ENCODE assay signal across 8 cellular contexts in the genomic region with DNA sequence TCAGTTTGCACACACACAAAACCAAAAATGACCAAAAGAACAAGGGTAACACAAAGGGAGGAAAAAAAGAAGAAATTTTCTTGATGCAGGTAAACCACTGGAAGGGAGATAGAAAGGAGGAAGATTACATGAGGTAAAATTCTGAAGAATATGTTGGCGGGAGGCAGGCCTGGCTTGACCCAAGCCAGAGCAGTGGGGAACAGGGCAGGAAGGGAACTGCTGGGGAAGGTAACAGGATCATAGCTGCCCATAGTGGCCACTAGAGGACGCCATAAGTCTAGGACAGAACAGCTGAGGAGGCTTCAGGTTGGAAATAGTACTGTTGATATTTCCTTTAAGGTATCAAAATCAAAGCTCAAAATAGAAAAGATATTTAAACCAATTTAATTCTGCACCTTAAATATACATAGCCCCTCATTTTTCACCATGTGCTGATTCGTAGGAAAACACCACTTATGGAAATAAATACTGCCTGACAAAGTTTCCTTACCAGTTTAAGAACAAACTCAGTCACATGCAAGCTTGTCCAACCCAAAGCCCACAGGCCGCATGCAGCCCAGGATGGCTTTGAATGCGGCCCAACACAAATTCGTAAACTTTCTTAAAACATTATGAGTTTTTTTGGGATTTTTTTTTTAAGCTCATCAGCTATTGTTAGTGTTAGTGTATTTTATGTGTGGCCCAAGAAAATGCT. TPM values are rescaled to one million over a fixed set of nuclear protein-coding genes. Genes with fewer than 3 reads are reported as not detected.
DNase-seq lines count a peak whose midpoint lies in the region; ATAC-seq and TF ChIP-seq lines count a peak whose summit lies in the region.

No MANE protein-coding gene starts in this region.

- H3K36me3 ChIP-seq in effector memory CD4-positive, alpha-beta T cell (ENCODE audit: control insufficient read depth, insufficient read depth, low read length): peaks cover 61% of the 10 kb centered on the region
- peaks cover 37 to 59% of the 10 kb centered on the region in 2 donors for H3K36me3 ChIP-seq in thyroid gland

- H3K27ac Mint-ChIP-seq in activated B cell treated with CpG ODN at 0.5 μM for 24 hours (no peak overlapping the region), mesothelial cell of epicardium (peak overlapping the region; percentile 55)

- no peaks in the 10 kb centered on the region for H3K27me3 ChIP-seq in effector memory CD4-positive, alpha-beta T cell (replicated peaks; ENCODE audit: control insufficient read depth, insufficient read depth, low read length, poor library complexity, severe bottlenecking)
- H3K27me3 ChIP-seq in thyroid gland: no peaks in the 10 kb centered on the region

- no peaks in the 10 kb centered on the region for H3K9me3 ChIP-seq in effector memory CD4-positive, alpha-beta T cell (ENCODE audit: control insufficient read depth, low read length)
- H3K9me3 ChIP-seq in thyroid gland: no peaks in the 10 kb centered on the region

- CTCF ChIA-PET in activated B cell treated with CpG ODN at 0.5 μM for 24 hours (lab: Charles Lee): interaction anchor here (0.7 to 2.5 kb wide), 34 partner anchors 9 to 1491 kb away, joined by 3 to 45 read pairs (median 4); partner anchors contain the start of gene GPT2

- TF ChIP-seq CTCF in GM13977 (IDR thresholded peaks at IDR 0.05; ENCODE audit: extremely low read depth, insufficient read depth, missing control alignments) (peak; percentile 96), activated B cell treated with CpG ODN at 0.5 μM for 24 hours (IDR thresholded peaks at IDR 0.05) (peak; percentile 37), mesothelial cell of epicardium (IDR thresholded peaks at IDR 0.05; ENCODE audit: unreplicated experiment) (peak; percentile 68), thyroid gland (IDR thresholded peaks at IDR 0.05) (peak; percentile 29 to 68 (median 48))

- no peaks in the 10 kb centered on the region for H3K27me3 Mint-ChIP-seq in activated B cell treated with CpG ODN at 0.5 μM for 24 hours
- no peaks in the 10 kb centered on the region for H3K27me3 Mint-ChIP-seq in mesothelial cell of epicardium (ENCODE audit: low read depth)

- H3K9me3 Mint-ChIP-seq in activated B cell treated with CpG ODN at 0.5 μM for 24 hours (no peaks in the 10 kb centered on the region), mesothelial cell of epicardium (no peaks in the 10 kb centered on the region)

- no peak overlapping the region for H3K27ac ChIP-seq in effector memory CD4-positive, alpha-beta T cell (ENCODE audit: insufficient read depth, low read length, poor library complexity, severe bottlenecking)
- no peak overlapping the region for H3K27ac ChIP-seq in thyroid gland

- H3K4me1 ChIP-seq in effector memory CD4-positive, alpha-beta T cell (ENCODE audit: control insufficient read depth, insufficient read depth, low read length, poor library complexity, severe bottlenecking): no peaks in the 10 kb centered on the region
- H3K4me1 ChIP-seq in thyroid gland: no peaks in the 10 kb centered on the region

- ATAC-seq in HG03103 (IDR thresholded peaks at IDR 0.05; ENCODE audit: low read depth, unreplicated experiment): peak; percentile 77
- peak; percentile 92 for ATAC-seq in activated B cell treated with CpG ODN at 0.5 μM for 24 hours (ENCODE audit: low read depth)

- H3K36me3 Mint-ChIP-seq in activated B cell treated with CpG ODN at 0.5 μM for 24 hours (ENCODE audit: low read depth): peaks cover 85% of the 10 kb centered on the region
- peaks cover 47% of the 10 kb centered on the region for H3K36me3 Mint-ChIP-seq in mesothelial cell of epicardium

- 76 to 77% methylated on average over 6 of the region's 6 CpGs for WGBS in thyroid gland, 2 donors

- POLR2A ChIA-PET in activated B cell treated with CpG ODN at 0.5 μM for 24 hours (lab: Charles Lee): interaction anchor here (0.9 to 1.6 kb wide), 3 partner anchors 158 to 239 kb away, joined by 3 to 6 read pairs (median 4); no protein-coding TSS in a partner anchor

- no peak overlapping the region for H3K4me3 Mint-ChIP-seq in activated B cell treated with CpG ODN at 0.5 μM for 24 hours
- H3K4me3 Mint-ChIP-seq in mesothelial cell of epicardium: no peak overlapping the region

- no peak for TF ChIP-seq POLR2A in thyroid gland (IDR thresholded peaks at IDR 0.05)

- intact Hi-C loops in activated B cell treated with CpG ODN at 0.5 μM for 24 hours (cut with micrococcal nuclease) (loop anchor here (1.0 to 10.0 kb wide), 7 partner anchors 16 to 1491 kb away; partner anchors contain the start of genes ORC6 and VPS35), thyroid gland (cut with DNase I) (no loop called here)

- peak; percentile 80 for DNase-seq in ACHN
- peak; percentile 47 for DNase-seq in GM13977 (ENCODE audit: low spot score)
- DNase-seq in NCI-H2227 (lab: John Stamatoyannopoulos, UW; ENCODE audit: unreplicated experiment): peak; percentile 59
- DNase-seq in activated B cell treated with CpG ODN at 0.5 μM for 24 hours: no peak
- DNase-seq in effector memory CD4-positive, alpha-beta T cell: peak; percentile 7 to 18 (median 12)
- peak in 1 of 2 experiments; percentile 21 for DNase-seq in mesothelial cell of epicardium (ENCODE audit: low spot score in 2 of 2, unreplicated experiment in 2 of 2)
- peak; percentile 8 to 13 for DNase-seq in thyroid gland

- no peak overlapping the region for H3K4me3 ChIP-seq in effector memory CD4-positive, alpha-beta T cell (ENCODE audit: insufficient read depth, low read depth, low read length, poor library complexity, severe bottlenecking)
- no peak overlapping the region for H3K4me3 ChIP-seq in thyroid gland (replicated peaks in 1 of 3)

- H3K4me1 Mint-ChIP-seq in activated B cell treated with CpG ODN at 0.5 μM for 24 hours: no peaks in the 10 kb centered on the region
- peaks cover 22% of the 10 kb centered on the region for H3K4me1 Mint-ChIP-seq in mesothelial cell of epicardium

- in situ Hi-C loops in ACHN (cut with HindIII; ENCODE audit: low pct_ligation_motif_present, low pct_unique_long_range_greater_than_20kb, low sequenced_read_pairs): no loop called here
- in situ Hi-C loops in GM13977 (cut with MboI; ENCODE audit: low pct_unique_long_range_greater_than_20kb, low sequenced_read_pairs, unreplicated experiment): loop anchor here (10.0 kb wide), 1 partner anchor 261 kb away; no protein-coding TSS in a partner anchor

RNA-seq across cellular contexts. Expression of gene VPS35, which starts 15.5 kb away (rescaled TPM):
- total RNA-seq in activated B cell treated with CpG ODN at 0.5 μM for 24 hours (85.1 and 97.1 TPM in 2 replicates), mesothelial cell of epicardium (99.7 to 115 TPM (median 107 TPM) in 3 replicates), thyroid gland (10 to 100 TPM; 52.8 to 71.6 (median 62.6) TPM)

RNA-seq across cellular contexts. Expression of gene ORC6, which starts 16.0 kb away (rescaled TPM):
- total RNA-seq in activated B cell treated with CpG ODN at 0.5 μM for 24 hours (8.0 and 13.2 TPM in 2 replicates), mesothelial cell of epicardium (29.7 to 31.0 TPM (median 30.1 TPM) in 3 replicates), thyroid gland (1 to 10 TPM in 3 of 4 donors, under 1 TPM in 1; 0.27 to 4.0 (median 1.7) TPM)

RNA-seq across cellular contexts. Expression of gene SHCBP1, which starts 52.3 kb away (rescaled TPM):
- total RNA-seq in activated B cell treated with CpG ODN at 0.5 μM for 24 hours (1.9 and 2.0 TPM in 2 replicates), mesothelial cell of epicardium (5.1 to 7.5 TPM (median 7.0 TPM) in 3 replicates), thyroid gland (1 to 10 TPM in 1 of 4 donors, not detected in 3; 1.8 TPM)

Comparison
In these comparisons a context has a peak if more than half of its experiments do, and no peak if none do; other contexts are left out.
1. CTCF ChIP-seq: peak in every context shown above with its lines; median percentile 96 in GM13977; 68 in mesothelial cell of epicardium; 48 in thyroid gland; 37 in activated B cell treated with CpG ODN at 0.5 μM for 24 hours.